In the genomic region with DNA sequence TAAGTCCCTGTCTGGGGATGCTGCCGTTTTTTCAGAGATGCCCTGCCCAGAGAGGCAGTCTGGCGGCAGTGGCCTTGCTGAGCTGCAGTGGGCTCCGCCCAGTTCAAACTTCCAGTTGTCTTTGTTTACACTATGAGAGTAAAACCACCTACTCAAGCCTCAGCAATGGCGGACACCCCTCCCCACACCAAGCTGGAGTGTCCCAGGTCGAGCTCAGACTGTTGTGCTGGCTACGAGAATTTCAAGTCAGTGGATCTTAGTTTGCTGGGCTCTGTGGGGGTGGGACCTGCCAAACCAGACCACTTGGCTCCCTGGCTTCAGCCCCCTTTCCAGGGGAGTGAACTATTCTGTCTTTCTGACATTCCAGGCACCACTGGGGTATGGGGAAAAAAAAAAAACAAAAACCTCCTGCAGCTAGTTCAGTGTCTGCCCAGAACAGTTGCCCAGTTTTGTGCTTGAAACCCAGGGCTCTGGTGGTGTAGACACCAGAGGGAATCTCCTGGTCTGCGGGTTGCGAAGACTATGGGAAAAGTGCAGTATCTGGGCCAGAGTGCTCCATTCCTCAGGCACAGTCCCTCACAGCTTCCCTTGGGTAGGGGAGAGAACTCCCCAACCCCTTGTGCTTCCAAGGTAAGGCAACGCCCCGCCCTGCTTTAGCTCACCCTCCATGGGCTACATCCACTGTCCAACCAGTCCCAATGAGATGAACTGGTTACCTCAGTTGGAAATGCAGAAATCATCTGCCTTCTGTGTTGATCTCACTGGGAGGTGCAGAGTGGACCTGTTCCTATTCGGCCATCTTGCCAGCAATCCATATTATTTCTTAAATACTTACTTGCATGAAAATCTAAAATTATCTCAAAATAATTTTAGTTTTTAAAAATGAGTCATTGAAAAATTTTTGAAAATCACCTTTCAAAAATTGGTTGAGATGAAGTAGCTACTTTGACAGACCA, we compare ENCODE assay signal across 1 cellular context.
TF ChIP-seq lines count a peak whose summit lies in the region.

No MANE protein-coding gene starts in this region.

TF ChIP-seq in HepG2, 621 proteins besides CTCF, POLR2A, EP300 and RAD21 (continues in another document):
- peak; percentile 52; the same call in 1 of the 2 replicates for TF ChIP-seq KDM5B (CRISPR knock-in tag; IDR thresholded peaks at IDR 0.05; ENCODE audit: borderline replicate concordance)
- no peak for TF ChIP-seq ZNF816 (CRISPR knock-in tag; IDR thresholded peaks at IDR 0.05; ENCODE audit: borderline replicate concordance)
- TF ChIP-seq ZNF747 (CRISPR knock-in tag; IDR thresholded peaks at IDR 0.05; ENCODE audit: borderline replicate concordance), result no peak
- TF ChIP-seq SOX13 (IDR thresholded peaks at IDR 0.05), result no peak
- peak in 1 of 2 experiments; percentile 40; a peak in 1 of 4 replicates for TF ChIP-seq SOX13 (CRISPR knock-in tag; conservative IDR thresholded peaks at IDR 0.05 in 1 of 2, IDR thresholded peaks at IDR 0.05 in 1 of 2)
- no peak for TF ChIP-seq DNMT3B (CRISPR knock-in tag; conservative IDR thresholded peaks at IDR 0.05)
- TF ChIP-seq MYPOP (CRISPR knock-in tag; IDR thresholded peaks at IDR 0.05), result no peak; the same call in 1 of the 2 replicates
- TF ChIP-seq TARDBP (CRISPR knock-in tag; IDR thresholded peaks at IDR 0.05), result no peak
- TF ChIP-seq YY1 (IDR thresholded peaks at IDR 0.05; ENCODE audit: insufficient read depth, insufficient replicate concordance, low read depth, low read length), result peak; percentile 88
- peak; percentile 29; the same call in 1 of the 2 replicates for TF ChIP-seq BRD4 (CRISPR knock-in tag; IDR thresholded peaks at IDR 0.05)
- TF ChIP-seq TBX2 (CRISPR knock-in tag; IDR thresholded peaks at IDR 0.05; ENCODE audit: borderline replicate concordance), result peak; percentile 56
- TF ChIP-seq, protein P1, sequence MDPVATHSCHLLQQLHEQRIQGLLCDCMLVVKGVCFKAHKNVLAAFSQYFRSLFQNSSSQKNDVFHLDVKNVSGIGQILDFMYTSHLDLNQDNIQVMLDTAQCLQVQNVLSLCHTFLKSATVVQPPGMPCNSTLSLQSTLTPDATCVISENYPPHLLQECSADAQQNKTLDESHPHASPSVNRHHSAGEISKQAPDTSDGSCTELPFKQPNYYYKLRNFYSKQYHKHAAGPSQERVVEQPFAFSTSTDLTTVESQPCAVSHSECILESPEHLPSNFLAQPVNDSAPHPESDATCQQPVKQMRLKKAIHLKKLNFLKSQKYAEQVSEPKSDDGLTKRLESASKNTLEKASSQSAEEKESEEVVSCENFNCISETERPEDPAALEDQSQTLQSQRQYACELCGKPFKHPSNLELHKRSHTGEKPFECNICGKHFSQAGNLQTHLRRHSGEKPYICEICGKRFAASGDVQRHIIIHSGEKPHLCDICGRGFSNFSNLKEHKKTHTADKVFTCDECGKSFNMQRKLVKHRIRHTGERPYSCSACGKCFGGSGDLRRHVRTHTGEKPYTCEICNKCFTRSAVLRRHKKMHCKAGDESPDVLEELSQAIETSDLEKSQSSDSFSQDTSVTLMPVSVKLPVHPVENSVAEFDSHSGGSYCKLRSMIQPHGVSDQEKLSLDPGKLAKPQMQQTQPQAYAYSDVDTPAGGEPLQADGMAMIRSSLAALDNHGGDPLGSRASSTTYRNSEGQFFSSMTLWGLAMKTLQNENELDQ (CRISPR knock-in tag; IDR thresholded peaks at IDR 0.05; ENCODE audit: borderline replicate concordance), result no peak
- peak; percentile 16; the same call in 1 of the 2 replicates for TF ChIP-seq FOSL2 (CRISPR knock-in tag; IDR thresholded peaks at IDR 0.05)
- TF ChIP-seq TSC22D2 (CRISPR knock-in tag; IDR thresholded peaks at IDR 0.05; ENCODE audit: borderline replicate concordance), result no peak
- no peak for TF ChIP-seq ZBTB26 (CRISPR knock-in tag; IDR thresholded peaks at IDR 0.05; ENCODE audit: borderline replicate concordance)
- TF ChIP-seq NR2F1 (CRISPR knock-in tag; IDR thresholded peaks at IDR 0.05), result no peak
- TF ChIP-seq ZNF784 (CRISPR knock-in tag; IDR thresholded peaks at IDR 0.05; ENCODE audit: borderline replicate concordance), result no peak
- TF ChIP-seq ZNF740 (CRISPR knock-in tag; IDR thresholded peaks at IDR 0.05), result peak; percentile 52; the same call in 1 of the 2 replicates
- no peak for TF ChIP-seq RBM39 (IDR thresholded peaks at IDR 0.05; ENCODE audit: low read depth, low read length, poor library complexity, severe bottlenecking)
- TF ChIP-seq NCOA2 (CRISPR knock-in tag; IDR thresholded peaks at IDR 0.05), result peak; percentile 21; the same call in 1 of the 2 replicates
- TF ChIP-seq FUBP1 (CRISPR knock-in tag; IDR thresholded peaks at IDR 0.05; ENCODE audit: borderline replicate concordance), result no peak
- TF ChIP-seq HOXA9 (CRISPR knock-in tag; IDR thresholded peaks at IDR 0.05; ENCODE audit: borderline replicate concordance), result no peak
- no peak for TF ChIP-seq JUND (CRISPR knock-in tag; IDR thresholded peaks at IDR 0.05)
- TF ChIP-seq ZNF780A (CRISPR knock-in tag; IDR thresholded peaks at IDR 0.05), result no peak
- no peak for TF ChIP-seq ZBED4 (CRISPR knock-in tag; IDR thresholded peaks at IDR 0.05; ENCODE audit: borderline replicate concordance)
- no peak for TF ChIP-seq REST (IDR thresholded peaks at IDR 0.05; ENCODE audit: borderline replicate concordance in 1 of 2, low read depth in 1 of 2, low read length in 2 of 2)
- TF ChIP-seq, protein P2, sequence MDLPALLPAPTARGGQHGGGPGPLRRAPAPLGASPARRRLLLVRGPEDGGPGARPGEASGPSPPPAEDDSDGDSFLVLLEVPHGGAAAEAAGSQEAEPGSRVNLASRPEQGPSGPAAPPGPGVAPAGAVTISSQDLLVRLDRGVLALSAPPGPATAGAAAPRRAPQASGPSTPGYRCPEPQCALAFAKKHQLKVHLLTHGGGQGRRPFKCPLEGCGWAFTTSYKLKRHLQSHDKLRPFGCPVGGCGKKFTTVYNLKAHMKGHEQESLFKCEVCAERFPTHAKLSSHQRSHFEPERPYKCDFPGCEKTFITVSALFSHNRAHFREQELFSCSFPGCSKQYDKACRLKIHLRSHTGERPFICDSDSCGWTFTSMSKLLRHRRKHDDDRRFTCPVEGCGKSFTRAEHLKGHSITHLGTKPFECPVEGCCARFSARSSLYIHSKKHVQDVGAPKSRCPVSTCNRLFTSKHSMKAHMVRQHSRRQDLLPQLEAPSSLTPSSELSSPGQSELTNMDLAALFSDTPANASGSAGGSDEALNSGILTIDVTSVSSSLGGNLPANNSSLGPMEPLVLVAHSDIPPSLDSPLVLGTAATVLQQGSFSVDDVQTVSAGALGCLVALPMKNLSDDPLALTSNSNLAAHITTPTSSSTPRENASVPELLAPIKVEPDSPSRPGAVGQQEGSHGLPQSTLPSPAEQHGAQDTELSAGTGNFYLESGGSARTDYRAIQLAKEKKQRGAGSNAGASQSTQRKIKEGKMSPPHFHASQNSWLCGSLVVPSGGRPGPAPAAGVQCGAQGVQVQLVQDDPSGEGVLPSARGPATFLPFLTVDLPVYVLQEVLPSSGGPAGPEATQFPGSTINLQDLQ (CRISPR knock-in tag; IDR thresholded peaks at IDR 0.05), result no peak
- no peak for TF ChIP-seq ZNF10 (CRISPR knock-in tag; IDR thresholded peaks at IDR 0.05; ENCODE audit: borderline replicate concordance, low read depth)
- TF ChIP-seq ZNF160 (CRISPR knock-in tag; IDR thresholded peaks at IDR 0.05), result peak; percentile 70; the same call in 1 of the 2 replicates
- TF ChIP-seq PCBP1 (IDR thresholded peaks at IDR 0.05; ENCODE audit: borderline replicate concordance, low read depth, low read length), result no peak
- TF ChIP-seq CCDC6 (CRISPR knock-in tag; IDR thresholded peaks at IDR 0.05), result no peak
- TF ChIP-seq ZNF546 (CRISPR knock-in tag; conservative IDR thresholded peaks at IDR 0.05), result no peak
- TF ChIP-seq MAF1 (CRISPR knock-in tag; IDR thresholded peaks at IDR 0.05; ENCODE audit: borderline replicate concordance), result no peak
- peak; percentile 20; the same call in 1 of the 2 replicates for TF ChIP-seq HDAC1 (CRISPR knock-in tag; IDR thresholded peaks at IDR 0.05)
